In the genomic region with DNA sequence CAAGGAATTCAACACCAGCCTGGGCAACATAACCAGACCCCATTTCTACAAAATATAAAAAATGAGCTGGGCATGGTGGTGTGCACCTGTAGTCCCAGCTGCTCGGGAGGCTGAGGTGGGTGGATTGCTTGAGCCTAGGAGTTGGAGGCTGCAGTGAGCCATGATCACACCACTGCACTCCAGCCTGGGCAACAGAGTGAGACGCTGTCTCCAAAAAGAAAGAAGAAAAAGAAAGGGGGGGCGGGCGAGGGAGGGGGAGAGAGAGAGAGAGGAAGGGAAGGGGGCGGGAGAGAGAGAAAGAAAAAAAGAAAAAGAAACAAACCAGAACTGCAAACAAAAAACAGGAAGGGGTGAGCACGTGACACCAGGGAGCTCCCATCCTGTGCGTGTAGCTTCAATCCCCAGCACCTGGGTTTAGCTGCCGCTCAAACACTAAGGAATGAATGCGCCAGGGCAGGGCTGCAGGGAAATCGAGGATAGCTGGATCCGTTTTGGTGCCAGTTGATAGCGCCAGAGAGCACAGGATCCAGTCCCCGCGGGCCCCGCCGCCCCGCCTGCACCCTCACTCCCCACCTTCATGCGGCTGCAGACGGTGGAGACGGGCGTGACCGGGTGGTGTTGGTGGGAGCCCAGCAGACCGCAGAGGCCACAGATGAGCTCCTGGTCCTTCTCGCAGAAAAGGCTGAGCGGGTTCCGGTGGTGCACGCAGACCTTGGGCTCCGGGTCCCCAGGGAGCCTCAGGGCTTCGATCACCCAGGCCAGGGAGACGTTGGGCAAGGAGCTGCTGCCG, we compare ENCODE assay signal across 10 cellular contexts. TPM values are rescaled to one million over a fixed set of nuclear protein-coding genes. Genes with fewer than 3 reads are reported as not detected.
A peak's percentile ranks its signal among the peaks of the same experiment; 100 is the strongest.
DNase-seq lines count a peak whose midpoint lies in the region; ATAC-seq, FAIRE-seq and TF ChIP-seq lines count a peak whose summit lies in the region.
"Not testable (repeated sequence)": the region's sequence is repeated elsewhere in the genome, so short reads cannot be mapped to it uniquely, and the experiment has no call there.
"Had no signal": no experiment of that assay in that cellular context is flagged by ENCODE, and none has a peak within 500 bp of the region (broad histone marks: within the 10 kb centered on the region; RNA-seq: fewer than 3 reads in every experiment).

No MANE protein-coding gene starts in this region.

- H3K4me3 Mint-ChIP-seq in activated CD4-positive, alpha-beta T cell treated with anti-CD3 and anti-CD28 coated beads for 36 hours; central memory CD8-positive, alpha-beta T cell: not testable (repeated sequence)

- not testable (repeated sequence) for H3K4me3 ChIP-seq in mucosa of descending colon, upper lobe of right lung

- TF ChIP-seq CTCF in mucosa of descending colon (IDR thresholded peaks at IDR 0.05); upper lobe of right lung (IDR thresholded peaks at IDR 0.05): not testable (repeated sequence)

- not testable (repeated sequence) for H3K4me1 Mint-ChIP-seq in activated CD4-positive, alpha-beta T cell treated with anti-CD3 and anti-CD28 coated beads for 36 hours; central memory CD8-positive, alpha-beta T cell

- not testable (repeated sequence) for H3K27ac ChIP-seq in upper lobe of right lung

- intact Hi-C loops in activated CD4-positive, alpha-beta T cell treated with anti-CD3 and anti-CD28 coated beads for 36 hours (cut with DNase I, micrococcal nuclease); mucosa of descending colon (cut with DNase I, micrococcal nuclease); upper lobe of right lung (cut with DNase I): not testable (repeated sequence)

- ATAC-seq in GM19395 (IDR thresholded peaks at IDR 0.05; ENCODE audit: unreplicated experiment) (peak; percentile 68), GM21825 (IDR thresholded peaks at IDR 0.05; ENCODE audit: unreplicated experiment) (peak; percentile 62), HG03280 (IDR thresholded peaks at IDR 0.05; ENCODE audit: unreplicated experiment) (peak; percentile 45), mucosa of descending colon (peak; percentile 80), upper lobe of right lung (peak; percentile 22)
- peak; percentile 84 for ATAC-seq in activated CD4-positive, alpha-beta T cell treated with anti-CD3 and anti-CD28 coated beads for 36 hours
- peak; percentile 79 for ATAC-seq in central memory CD8-positive, alpha-beta T cell (replicated peaks; ENCODE audit: extremely low read depth, poor library complexity, severe bottlenecking)

- not testable (repeated sequence) for TF ChIP-seq POLR2A in GM12892 (IDR thresholded peaks at IDR 0.05; ENCODE audit: low read depth, low read length)

- H3K27me3 ChIP-seq in upper lobe of right lung = not testable (repeated sequence)

- CTCF ChIA-PET in activated CD4-positive, alpha-beta T cell treated with anti-CD3 and anti-CD28 coated beads for 36 hours (lab: Charles Lee) = not testable (repeated sequence)

- not testable (repeated sequence) for H3K9me3 Mint-ChIP-seq in activated CD4-positive, alpha-beta T cell treated with anti-CD3 and anti-CD28 coated beads for 36 hours (ENCODE audit: low read depth); central memory CD8-positive, alpha-beta T cell

- not testable (repeated sequence) for H3K4me1 ChIP-seq in mucosa of descending colon (ENCODE audit: low read depth); upper lobe of right lung

- not testable (repeated sequence) for H3K27me3 Mint-ChIP-seq in activated CD4-positive, alpha-beta T cell treated with anti-CD3 and anti-CD28 coated beads for 36 hours; central memory CD8-positive, alpha-beta T cell

- H3K27ac Mint-ChIP-seq in activated CD4-positive, alpha-beta T cell treated with anti-CD3 and anti-CD28 coated beads for 36 hours; central memory CD8-positive, alpha-beta T cell (ENCODE audit: low read depth): not testable (repeated sequence)

- H3K36me3 ChIP-seq in mucosa of descending colon (ENCODE audit: low read depth); upper lobe of right lung: not testable (repeated sequence)

- peak; percentile 5 for FAIRE-seq in GM12892 (lab: Jason Lieb, UNC)

- POLR2A ChIA-PET in activated CD4-positive, alpha-beta T cell treated with anti-CD3 and anti-CD28 coated beads for 36 hours (lab: Charles Lee) = not testable (repeated sequence)

- H3K36me3 Mint-ChIP-seq in activated CD4-positive, alpha-beta T cell treated with anti-CD3 and anti-CD28 coated beads for 36 hours (ENCODE audit: low read depth); central memory CD8-positive, alpha-beta T cell (ENCODE audit: insufficient read depth): not testable (repeated sequence)

- not testable (repeated sequence) for DNase-seq in GM12892 (ENCODE audit: insufficient read length); activated CD4-positive, alpha-beta T cell treated with anti-CD3 and anti-CD28 coated beads for 36 hours; central memory CD8-positive, alpha-beta T cell (ENCODE audit: low spot score in 2 of 2); mucosa of descending colon; upper lobe of right lung

- not testable (repeated sequence) for H3K9me3 ChIP-seq in mucosa of descending colon, upper lobe of right lung

RNA-seq across cellular contexts. Expression of gene TRIM74, which starts 3.9 kb away (rescaled TPM):
- polyA plus RNA-seq in GM12892 (2012; ENCODE audit: missing spikeins) = not detected
- under 1 TPM; 0.40 to 0.66 TPM for total RNA-seq in activated CD4-positive, alpha-beta T cell treated with anti-CD3 and anti-CD28 coated beads for 36 hours
- under 1 TPM; 0.43 to 0.95 (median 0.90) TPM for total RNA-seq in mucosa of descending colon
- total RNA-seq in upper lobe of right lung = not detected
- total RNA-seq: G401, osteoblast had no signal

RNA-seq across cellular contexts. Expression of gene POM121, which starts 40.5 kb away (rescaled TPM):
- polyA plus RNA-seq in GM12892 (2012; ENCODE audit: missing spikeins) = 17.2 TPM
- total RNA-seq in activated CD4-positive, alpha-beta T cell treated with anti-CD3 and anti-CD28 coated beads for 36 hours = 10 to 100 TPM; 62.2 to 67.4 TPM
- 10 to 100 TPM; 31.0 to 36.3 (median 31.6) TPM for total RNA-seq in mucosa of descending colon
- total RNA-seq in upper lobe of right lung = 39.4 TPM

Comparison
In these comparisons a context has a peak if more than half of its experiments do, and no peak if none do; other contexts are left out.
1. ATAC-seq: peak in every context shown above with its lines; median percentile 84 in activated CD4-positive, alpha-beta T cell treated with anti-CD3 and anti-CD28 coated beads for 36 hours; 80 in mucosa of descending colon; 79 in central memory CD8-positive, alpha-beta T cell; 68 in GM19395; 62 in GM21825; 45 in HG03280; 22 in upper lobe of right lung.